ENCODE assay signal across 27 cellular contexts in genomic region chr4:111662496-111662895, GRCh38.
"Had no signal": no experiment of that assay in that cellular context is flagged by ENCODE, and none has a peak within 500 bp of the region (broad histone marks: within the 10 kb centered on the region; RNA-seq: fewer than 3 reads in every experiment).

No MANE protein-coding gene starts in this region.

- H3K4me1 ChIP-seq: ascending aorta, breast epithelium, colonic mucosa had no signal

- H3K36me3 ChIP-seq: ascending aorta, breast epithelium, cardiac muscle cell, colonic mucosa had no signal

- H3K9me3 ChIP-seq: ascending aorta, breast epithelium, colonic mucosa had no signal

- H3K4me3 ChIP-seq: ascending aorta, breast epithelium, cardiac muscle cell, colonic mucosa had no signal

- H3K27me3 Mint-ChIP-seq: activated CD4-positive, alpha-beta memory T cell treated with anti-CD3 and anti-CD28 coated beads, Interleukin-2, amount 10 ng/mL, durations not matched to agents 7 days and 5 days; activated CD4-positive, alpha-beta T cell treated with anti-CD3 and anti-CD28 coated beads, Interleukin-2, amount 10 ng/mL, durations not matched to agents 7 days and 5 days; activated naive CD4-positive, alpha-beta T cell treated with anti-CD3 and anti-CD28 coated beads, Interleukin-2, amount 10 ng/mL, durations not matched to agents 7 days and 5 days; activated naive CD8-positive, alpha-beta T cell treated with anti-CD3 and anti-CD28 coated beads, Interleukin-2, amount 10 ng/mL, durations not matched to agents 7 days and 5 days; activated T-cell treated with anti-CD3 and anti-CD28 coated beads, Interleukin-2, amount 50 U/mL, for 24 hours; brain had no signal

- H3K9me3 Mint-ChIP-seq: activated naive CD8-positive, alpha-beta T cell treated with anti-CD3 and anti-CD28 coated beads, Interleukin-2, amount 10 ng/mL, durations not matched to agents 7 days and 5 days; T-helper 1 cell treated with Interleukin-12 subunit alpha and Interleukin-12 subunit beta and Interleukin-4 antibody, amounts not matched to agents 30 μg/mL and 1 μg/mL, for 36 hours; T-helper 2 cell treated with Interferon-gamma antibody and Interleukin-4, amounts not matched to agents 5 μg/mL and 100 μg/mL, for 36 hours had no signal

- H3K27ac ChIP-seq: ascending aorta, breast epithelium, cardiac muscle cell, colonic mucosa had no signal

- ATAC-seq: activated naive CD4-positive, alpha-beta T cell treated with anti-CD3 and anti-CD28 coated beads, Interleukin-2, amount 50 U/mL, for 72 hours; activated T-cell treated with anti-CD3 and anti-CD28 coated beads, Interleukin-2, amount 50 U/mL, for 72 hours; esophagus mucosa had no signal

- DNase-seq: activated CD4-positive, alpha-beta memory T cell treated with anti-CD3 and anti-CD28 coated beads, Interleukin-2, amount 10 ng/mL, durations not matched to agents 7 days and 5 days; activated CD4-positive, alpha-beta T cell treated with anti-CD3 and anti-CD28 coated beads for 1 hour; activated CD4-positive, alpha-beta T cell treated with anti-CD3 and anti-CD28 coated beads for 4 hours; activated CD4-positive, alpha-beta T cell treated with anti-CD3 and anti-CD28 coated beads, Interleukin-2, amount 10 ng/mL, durations not matched to agents 7 days and 5 days; activated CD4-positive, alpha-beta T cell treated with anti-CD3 and anti-CD28 coated beads, Interleukin-2, amount 50 U/mL, for 4 hours; activated CD8-positive, alpha-beta memory T cell treated with anti-CD3 and anti-CD28 coated beads, Interleukin-2, amount 50 U/mL, for 48 hours; activated gamma-delta T cell; activated naive CD4-positive, alpha-beta T cell; activated naive CD4-positive, alpha-beta T cell treated with anti-CD3 and anti-CD28 coated beads, Interleukin-2, amount 10 ng/mL, durations not matched to agents 7 days and 5 days; activated naive CD8-positive, alpha-beta T cell treated with anti-CD3 and anti-CD28 coated beads, Interleukin-2, amount 10 ng/mL, durations not matched to agents 7 days and 5 days; activated T-cell treated with anti-CD3 and anti-CD28 coated beads for 4 hours; activated T-cell treated with anti-CD3 and anti-CD28 coated beads, Interleukin-2, amount 50 U/mL, for 24 hours; activated T-cell treated with anti-CD3 and anti-CD28 coated beads, Interleukin-2, amount 50 U/mL, for 72 hours; central memory CD4-positive, alpha-beta T cell; cerebellar nuclear complex; colonic mucosa; effector CD8-positive, alpha-beta T cell; foreskin fibroblast; head of caudate nucleus had no signal

- H3K4me3 Mint-ChIP-seq: activated CD4-positive, alpha-beta memory T cell treated with anti-CD3 and anti-CD28 coated beads, Interleukin-2, amount 10 ng/mL, durations not matched to agents 7 days and 5 days; activated CD4-positive, alpha-beta T cell treated with anti-CD3 and anti-CD28 coated beads, Interleukin-2, amount 10 ng/mL, durations not matched to agents 7 days and 5 days; activated naive CD4-positive, alpha-beta T cell treated with anti-CD3 and anti-CD28 coated beads, Interleukin-2, amount 10 ng/mL, durations not matched to agents 7 days and 5 days; activated naive CD8-positive, alpha-beta T cell treated with anti-CD3 and anti-CD28 coated beads, Interleukin-2, amount 10 ng/mL, durations not matched to agents 7 days and 5 days; activated T-cell treated with anti-CD3 and anti-CD28 coated beads, Interleukin-2, amount 50 U/mL, for 24 hours; activated T-cell treated with anti-CD3 and anti-CD28 coated beads, Interleukin-2, amount 50 U/mL, for 72 hours; brain; T-helper 1 cell treated with Interleukin-12 subunit alpha and Interleukin-12 subunit beta and Interleukin-4 antibody, amounts not matched to agents 30 μg/mL and 1 μg/mL, for 36 hours; T-helper 2 cell treated with Interferon-gamma antibody and Interleukin-4, amounts not matched to agents 5 μg/mL and 100 μg/mL, for 36 hours had no signal

- H3K27me3 ChIP-seq: ascending aorta, breast epithelium, cardiac muscle cell, colonic mucosa had no signal

- H3K27ac Mint-ChIP-seq: activated CD4-positive, alpha-beta memory T cell treated with anti-CD3 and anti-CD28 coated beads, Interleukin-2, amount 10 ng/mL, durations not matched to agents 7 days and 5 days; activated CD4-positive, alpha-beta T cell treated with anti-CD3 and anti-CD28 coated beads, Interleukin-2, amount 10 ng/mL, durations not matched to agents 7 days and 5 days; activated naive CD4-positive, alpha-beta T cell treated with anti-CD3 and anti-CD28 coated beads, Interleukin-2, amount 10 ng/mL, durations not matched to agents 7 days and 5 days; activated naive CD4-positive, alpha-beta T cell treated with anti-CD3 and anti-CD28 coated beads, Interleukin-2, amount 50 U/mL, for 72 hours; activated naive CD8-positive, alpha-beta T cell treated with anti-CD3 and anti-CD28 coated beads, Interleukin-2, amount 10 ng/mL, durations not matched to agents 7 days and 5 days; activated T-cell treated with anti-CD3 and anti-CD28 coated beads, Interleukin-2, amount 50 U/mL, for 24 hours; activated T-cell treated with anti-CD3 and anti-CD28 coated beads, Interleukin-2, amount 50 U/mL, for 72 hours; brain; T-helper 1 cell treated with Interleukin-12 subunit alpha and Interleukin-12 subunit beta and Interleukin-4 antibody, amounts not matched to agents 30 μg/mL and 1 μg/mL, for 36 hours; T-helper 2 cell treated with Interferon-gamma antibody and Interleukin-4, amounts not matched to agents 5 μg/mL and 100 μg/mL, for 36 hours had no signal

- H3K4me1 Mint-ChIP-seq: activated CD4-positive, alpha-beta memory T cell treated with anti-CD3 and anti-CD28 coated beads, Interleukin-2, amount 10 ng/mL, durations not matched to agents 7 days and 5 days; activated CD4-positive, alpha-beta T cell treated with anti-CD3 and anti-CD28 coated beads, Interleukin-2, amount 10 ng/mL, durations not matched to agents 7 days and 5 days; activated naive CD4-positive, alpha-beta T cell treated with anti-CD3 and anti-CD28 coated beads, Interleukin-2, amount 10 ng/mL, durations not matched to agents 7 days and 5 days; activated naive CD8-positive, alpha-beta T cell treated with anti-CD3 and anti-CD28 coated beads, Interleukin-2, amount 10 ng/mL, durations not matched to agents 7 days and 5 days; brain had no signal

- H3K36me3 Mint-ChIP-seq: activated naive CD4-positive, alpha-beta T cell treated with anti-CD3 and anti-CD28 coated beads, Interleukin-2, amount 10 ng/mL, durations not matched to agents 7 days and 5 days; activated naive CD4-positive, alpha-beta T cell treated with anti-CD3 and anti-CD28 coated beads, Interleukin-2, amount 50 U/mL, for 72 hours; activated naive CD8-positive, alpha-beta T cell treated with anti-CD3 and anti-CD28 coated beads, Interleukin-2, amount 10 ng/mL, durations not matched to agents 7 days and 5 days; brain had no signal
